ENCODE assay signal across 35 cellular contexts in genomic region chr6:165298426-165298825, GRCh38. TPM values are rescaled to one million over a fixed set of nuclear protein-coding genes. Genes with fewer than 3 reads are reported as not detected.
"Had no signal": no experiment of that assay in that cellular context is flagged by ENCODE, and none has a peak within 500 bp of the region (broad histone marks: within the 10 kb centered on the region; RNA-seq: fewer than 3 reads in every experiment).

No MANE protein-coding gene starts in this region.

- H3K27me3 ChIP-seq: ascending aorta, Peyer's patch had no signal

- H3K36me3 ChIP-seq: ascending aorta, Peyer's patch had no signal

- H3K9me3 ChIP-seq: ascending aorta, Peyer's patch had no signal

- H3K27ac ChIP-seq: ascending aorta, Peyer's patch, RWPE1 had no signal

- FAIRE-seq: bronchial epithelial cell, TTC549 had no signal

- ATAC-seq: activated CD8-positive, alpha-beta T cell treated with anti-CD3 and anti-CD28 coated beads, Interleukin-2, amount 10 ng/mL, durations not matched to agents 7 days and 5 days; PC-3 had no signal

- H3K9me3 Mint-ChIP-seq: activated naive CD4-positive, alpha-beta T cell treated with anti-CD3 and anti-CD28 coated beads, Interleukin-2, amount 50 U/mL, for 24 hours had no signal

- H3K27ac Mint-ChIP-seq: activated CD4-positive, alpha-beta T cell treated with anti-CD3 and anti-CD28 coated beads, Interleukin-2, amount 10 ng/mL, durations not matched to agents 24 days and 14 days; activated CD8-positive, alpha-beta T cell treated with anti-CD3 and anti-CD28 coated beads, Interleukin-2, amount 10 ng/mL, durations not matched to agents 7 days and 5 days; activated naive CD4-positive, alpha-beta T cell treated with anti-CD3 and anti-CD28 coated beads, Interleukin-2, amount 50 U/mL, for 24 hours; activated naive CD8-positive, alpha-beta T cell treated with anti-CD3 and anti-CD28 coated beads, Interleukin-2, amount 10 ng/mL, durations not matched to agents 7 days and 5 days; activated T-cell treated with anti-CD3 and anti-CD28 coated beads, Interleukin-2, amount 50 U/mL, for 24 hours; activated T-helper 2 cell treated with anti-CD3 and anti-CD28 coated beads, Interferon-gamma antibody, Interleukin-2, Interleukin-4, amounts not matched to agents 10 μg/mL and 5 μg/mL and 100 μg/mL, durations not matched to agents 14 hours and 24 hours and 36 hours had no signal

- DNase-seq: activated CD4-positive, alpha-beta T cell treated with anti-CD3 and anti-CD28 coated beads, Interleukin-2, amount 10 ng/mL, durations not matched to agents 24 days and 14 days; activated CD4-positive, alpha-beta T cell treated with anti-CD3 and anti-CD28 coated beads, Interleukin-2, amount 50 U/mL, for 4 hours; activated CD8-positive, alpha-beta T cell treated with anti-CD3 and anti-CD28 coated beads, Interleukin-2, amount 10 ng/mL, durations not matched to agents 7 days and 5 days; activated gamma-delta T cell; activated naive CD4-positive, alpha-beta T cell treated with Interleukin-2 at 50 U/mL for 16 hours; activated naive CD8-positive, alpha-beta T cell treated with anti-CD3 and anti-CD28 coated beads, Interleukin-2, amount 10 ng/mL, durations not matched to agents 7 days and 5 days; activated T-cell treated with anti-CD3 and anti-CD28 coated beads, Interleukin-2, amount 50 U/mL, for 24 hours; amygdala; caudate nucleus; Karpas-422; KBM-7; NCI-H1105; NCI-H1417 treated with DMSO at 0.1 percent for 48 hours; NCI-H187 treated with DMSO at 0.1 percent for 48 hours; NCI-H2081; NCI-H345; NCI-H526; NCI-H748 treated with DMSO at 0.1 percent for 48 hours; NK-92 treated with Interleukin-12 subunit alpha and Interleukin-12 subunit beta, amount 100 ng/mL, for 24 hours; PC-3; Peyer's patch; Right ventricle myocardium superior; SW 1271 had no signal

- H3K27me3 Mint-ChIP-seq: activated CD4-positive, alpha-beta T cell treated with anti-CD3 and anti-CD28 coated beads, Interleukin-2, amount 10 ng/mL, durations not matched to agents 24 days and 14 days; activated naive CD4-positive, alpha-beta T cell treated with anti-CD3 and anti-CD28 coated beads, Interleukin-2, amount 50 U/mL, for 24 hours; activated naive CD8-positive, alpha-beta T cell treated with anti-CD3 and anti-CD28 coated beads, Interleukin-2, amount 10 ng/mL, durations not matched to agents 7 days and 5 days; activated T-cell treated with anti-CD3 and anti-CD28 coated beads, Interleukin-2, amount 50 U/mL, for 24 hours had no signal

- H3K36me3 Mint-ChIP-seq: activated naive CD4-positive, alpha-beta T cell treated with anti-CD3 and anti-CD28 coated beads, Interleukin-2, amount 50 U/mL, for 24 hours; activated naive CD8-positive, alpha-beta T cell treated with anti-CD3 and anti-CD28 coated beads, Interleukin-2, amount 10 ng/mL, durations not matched to agents 7 days and 5 days had no signal

- H3K4me3 Mint-ChIP-seq: activated CD4-positive, alpha-beta T cell treated with anti-CD3 and anti-CD28 coated beads, Interleukin-2, amount 10 ng/mL, durations not matched to agents 24 days and 14 days; activated CD8-positive, alpha-beta T cell treated with anti-CD3 and anti-CD28 coated beads, Interleukin-2, amount 10 ng/mL, durations not matched to agents 7 days and 5 days; activated naive CD4-positive, alpha-beta T cell treated with anti-CD3 and anti-CD28 coated beads, Interleukin-2, amount 50 U/mL, for 24 hours; activated naive CD8-positive, alpha-beta T cell treated with anti-CD3 and anti-CD28 coated beads, Interleukin-2, amount 10 ng/mL, durations not matched to agents 7 days and 5 days; activated T-cell treated with anti-CD3 and anti-CD28 coated beads, Interleukin-2, amount 50 U/mL, for 24 hours; brain had no signal

- H3K4me1 ChIP-seq: ascending aorta, Peyer's patch had no signal

- H3K4me3 ChIP-seq: ascending aorta, Peyer's patch had no signal

- H3K4me1 Mint-ChIP-seq: activated CD4-positive, alpha-beta T cell treated with anti-CD3 and anti-CD28 coated beads, Interleukin-2, amount 10 ng/mL, durations not matched to agents 24 days and 14 days; activated naive CD4-positive, alpha-beta T cell treated with anti-CD3 and anti-CD28 coated beads, Interleukin-2, amount 50 U/mL, for 24 hours; activated naive CD8-positive, alpha-beta T cell treated with anti-CD3 and anti-CD28 coated beads, Interleukin-2, amount 10 ng/mL, durations not matched to agents 7 days and 5 days had no signal

RNA-seq across cellular contexts. Expression of gene C6orf118, which starts 11.0 kb away (rescaled TPM):
- total RNA-seq: activated CD4-positive, alpha-beta T cell treated with anti-CD3 and anti-CD28 coated beads, Interleukin-2, amount 10 ng/mL, durations not matched to agents 24 days and 14 days; activated CD8-positive, alpha-beta T cell treated with anti-CD3 and anti-CD28 coated beads, Interleukin-2, amount 10 ng/mL, durations not matched to agents 7 days and 5 days; activated naive CD8-positive, alpha-beta T cell treated with anti-CD3 and anti-CD28 coated beads, Interleukin-2, amount 10 ng/mL, durations not matched to agents 7 days and 5 days; activated T-helper 2 cell treated with anti-CD3 and anti-CD28 coated beads, Interferon-gamma antibody, Interleukin-2, Interleukin-4, amounts not matched to agents 10 μg/mL and 5 μg/mL and 100 μg/mL, durations not matched to agents 14 hours and 24 hours and 36 hours; ascending aorta; bronchial epithelial cell; MCF 10A; NCI-H460; PC-3; Peyer's patch; Right ventricle myocardium superior; T-helper 1 cell treated with Interleukin-12 subunit alpha and Interleukin-12 subunit beta and Interleukin-4 antibody, amounts not matched to agents 30 ng/mL and 1 ng/mL, for 36 hours; T-helper 2 cell treated with Interferon-gamma antibody and Interleukin-4, amounts not matched to agents 100 ng/mL and 5 ng/mL, for 36 hours had no signal
- polyA plus RNA-seq: adipose tissue had no signal
